ENCODE assay signal across 10 cellular contexts in genomic region chr21:37079211-37079824, GRCh38. TPM values are rescaled to one million over a fixed set of nuclear protein-coding genes. Genes with fewer than 3 reads are reported as not detected.
DNase-seq lines count a peak whose midpoint lies in the region; ATAC-seq and TF ChIP-seq lines count a peak whose summit lies in the region.
"Had no signal": no experiment of that assay in that cellular context is flagged by ENCODE, and none has a peak within 500 bp of the region (broad histone marks: within the 10 kb centered on the region; RNA-seq: fewer than 3 reads in every experiment).

No MANE protein-coding gene starts in this region.

- H3K4me1 Mint-ChIP-seq in CD14-positive monocyte, result peaks cover 48% of the 10 kb centered on the region

- no peak overlapping the region for H3K4me3 ChIP-seq in foreskin fibroblast (ENCODE audit: low read depth in 1 of 2, low read length in 2 of 2)

- H3K4me3 Mint-ChIP-seq in CD14-positive monocyte, result no peak overlapping the region
- H3K4me3 Mint-ChIP-seq: activated T-cell treated with anti-CD3 and anti-CD28 coated beads, Interleukin-2, amount 50 U/mL, for 24 hours had no signal

- H3K9me3 Mint-ChIP-seq in CD14-positive monocyte, result no peaks in the 10 kb centered on the region

- H3K36me3 Mint-ChIP-seq in CD14-positive monocyte, result peaks cover 2 to 3% of the 10 kb centered on the region in 2 donors

- ATAC-seq in GM21528 (IDR thresholded peaks at IDR 0.05; ENCODE audit: low FRiP score, unreplicated experiment) (no peak), GM21786 (IDR thresholded peaks at IDR 0.05; ENCODE audit: unreplicated experiment) (no peak)

- peaks cover 0 to under 1% (median 0%) of the 10 kb centered on the region in 3 donors for H3K27me3 Mint-ChIP-seq in CD14-positive monocyte (ENCODE audit: low read depth in 3 of 3)
- H3K27me3 Mint-ChIP-seq: activated T-cell treated with anti-CD3 and anti-CD28 coated beads, Interleukin-2, amount 50 U/mL, for 24 hours had no signal

- TF ChIP-seq CTCF in CD14-positive monocyte (IDR thresholded peaks at IDR 0.05) (peak; percentile 57), GM13977 (IDR thresholded peaks at IDR 0.05; ENCODE audit: extremely low read depth, insufficient read depth, missing control alignments) (peak; percentile 34), foreskin fibroblast (IDR thresholded peaks at IDR 0.05; ENCODE audit: low read depth, low read length) (peak; percentile 10)

- intact Hi-C loops in CD14-positive monocyte (cut with micrococcal nuclease), result loop anchor here in 1 of 2 donors (10.0 kb wide), 1 partner anchor 285 kb away; the partner anchor contains the start of gene DYRK1A

- in situ Hi-C loops in GM13977 (cut with MboI; ENCODE audit: low pct_unique_long_range_greater_than_20kb, low sequenced_read_pairs, unreplicated experiment), result no loop called here

- DNase-seq in CD14-positive monocyte (ENCODE audit: low spot score), result no peak
- DNase-seq in GM13977 (ENCODE audit: low spot score), result no peak
- DNase-seq in RPMI8226, result peak; percentile 16
- DNase-seq in foreskin fibroblast, result no peak
- no peak for DNase-seq in dermis blood vessel endothelial cell
- DNase-seq in NCI-H2227 treated with DMSO at 0.1 percent for 48 hours (lab: John Stamatoyannopoulos, UW), result no peak
- DNase-seq: activated T-cell treated with anti-CD3 and anti-CD28 coated beads, Interleukin-2, amount 50 U/mL, for 24 hours; cortex of kidney had no signal

- peak overlapping the region; percentile 32 to 89 (median 68) for H3K27ac Mint-ChIP-seq in CD14-positive monocyte
- H3K27ac Mint-ChIP-seq: activated T-cell treated with anti-CD3 and anti-CD28 coated beads, Interleukin-2, amount 50 U/mL, for 24 hours had no signal

RNA-seq across cellular contexts. Expression of gene TTC3, which starts 6.3 kb away (rescaled TPM):
- 10 to 100 TPM in 1 of 2 donors, 1 to 10 TPM in 1; 9.6 to 17.9 TPM for polyA plus RNA-seq in CD14-positive monocyte
- 197 and 198 TPM in 2 replicates for total RNA-seq in dermis blood vessel endothelial cell

RNA-seq across cellular contexts. Expression of gene PIGP, which starts 6.4 kb away (rescaled TPM):
- 10 to 100 TPM; 10.6 to 17.6 TPM for polyA plus RNA-seq in CD14-positive monocyte
- 4.2 and 5.6 TPM in 2 replicates for total RNA-seq in dermis blood vessel endothelial cell
